In genomic region chr4:17027495-17027894, GRCh38 we compare ENCODE assay signal across 14 cellular contexts.
DNase-seq lines count a peak whose midpoint lies in the region; ATAC-seq and TF ChIP-seq lines count a peak whose summit lies in the region.
"Had no signal": no experiment of that assay in that cellular context is flagged by ENCODE, and none has a peak within 500 bp of the region (broad histone marks: within the 10 kb centered on the region; RNA-seq: fewer than 3 reads in every experiment).

No MANE protein-coding gene starts in this region.

- H3K9me3 ChIP-seq in esophagus squamous epithelium, result no peaks in the 10 kb centered on the region
- no peaks in the 10 kb centered on the region for H3K9me3 ChIP-seq in naive thymus-derived CD4-positive, alpha-beta T cell (ENCODE audit: control insufficient read depth in 2 of 3, low read length in 3 of 3)
- H3K9me3 ChIP-seq in CD4-positive, alpha-beta memory T cell (ENCODE audit: control insufficient read depth in 1 of 2, low read length in 2 of 2), result no peaks in the 10 kb centered on the region
- H3K9me3 ChIP-seq: BLaER1 treated with 17β-estradiol and CSF1 and Interleukin-3, amounts not matched to agents 10 nM and 100 nM had no signal

- H3K27me3 ChIP-seq in foreskin keratinocyte (no peaks in the 10 kb centered on the region), esophagus squamous epithelium (no peaks in the 10 kb centered on the region)
- H3K27me3 ChIP-seq in naive thymus-derived CD4-positive, alpha-beta T cell (ENCODE audit: control insufficient read depth in 2 of 2, insufficient read depth in 2 of 2, low read length in 2 of 2), result no peaks in the 10 kb centered on the region
- no peaks in the 10 kb centered on the region for H3K27me3 ChIP-seq in CD4-positive, alpha-beta memory T cell (ENCODE audit: insufficient read depth, low read length)
- H3K27me3 ChIP-seq: BLaER1 treated with 17β-estradiol and CSF1 and Interleukin-3, amounts not matched to agents 10 nM and 100 nM; cardiac muscle cell had no signal

- POLR2A ChIA-PET in naive thymus-derived CD4-positive, alpha-beta T cell (lab: Charles Lee), result no interaction called here
- POLR2A ChIA-PET in CD4-positive, alpha-beta memory T cell (lab: Charles Lee; ENCODE audit: partially characterized antibody), result no interaction called here
- POLR2A ChIA-PET in activated CD8-positive, alpha-beta T cell treated with anti-CD3 and anti-CD28 coated beads for 36 hours (lab: Charles Lee), result no interaction called here

- H3K4me1 Mint-ChIP-seq in HFFc6 (ENCODE audit: low read depth), result peaks cover 80% of the 10 kb centered on the region
- H3K4me1 Mint-ChIP-seq in naive thymus-derived CD4-positive, alpha-beta T cell, result no peaks in the 10 kb centered on the region
- H3K4me1 Mint-ChIP-seq in CD4-positive, alpha-beta memory T cell, result no peaks in the 10 kb centered on the region
- H3K4me1 Mint-ChIP-seq in activated CD8-positive, alpha-beta T cell treated with anti-CD3 and anti-CD28 coated beads for 36 hours (ENCODE audit: low read depth), result no peaks in the 10 kb centered on the region

- H3K9me3 Mint-ChIP-seq in HFFc6, result peaks cover 10% of the 10 kb centered on the region
- H3K9me3 Mint-ChIP-seq in naive thymus-derived CD4-positive, alpha-beta T cell, result peaks cover 0 to 5% (median 2%) of the 10 kb centered on the region in 11 donors
- peaks cover 0 to 2% (median 0%) of the 10 kb centered on the region in 8 donors for H3K9me3 Mint-ChIP-seq in CD4-positive, alpha-beta memory T cell
- no peaks in the 10 kb centered on the region for H3K9me3 Mint-ChIP-seq in activated CD8-positive, alpha-beta T cell treated with anti-CD3 and anti-CD28 coated beads for 36 hours
- H3K9me3 Mint-ChIP-seq: T-helper 2 cell treated with Interferon-gamma antibody and Interleukin-4, amounts not matched to agents 5 μg/mL and 100 μg/mL, for 36 hours had no signal

- CTCF ChIA-PET in naive thymus-derived CD4-positive, alpha-beta T cell (lab: Charles Lee), result no interaction called here
- CTCF ChIA-PET in CD4-positive, alpha-beta memory T cell (lab: Charles Lee; ENCODE audit: partially characterized antibody), result no interaction called here
- CTCF ChIA-PET in activated CD8-positive, alpha-beta T cell treated with anti-CD3 and anti-CD28 coated beads for 36 hours (lab: Charles Lee), result no interaction called here

- DNase-seq in A172 (ENCODE audit: low spot score) (peak; percentile 60), HFFc6 (peak; percentile 98), amniotic stem cell (lab: John Stamatoyannopoulos, UW) (peak; percentile 84), foreskin keratinocyte (peak; percentile 92 to 97), esophagus squamous epithelium (lab: John Stamatoyannopoulos, UW) (no peak)
- no peak for DNase-seq in naive thymus-derived CD4-positive, alpha-beta T cell
- no peak for DNase-seq in CD4-positive, alpha-beta memory T cell
- DNase-seq in activated CD8-positive, alpha-beta T cell treated with anti-CD3 and anti-CD28 coated beads for 36 hours, result no peak
- DNase-seq: activated CD8-positive, alpha-beta memory T cell treated with anti-CD3 and anti-CD28 coated beads, Interleukin-2, amount 50 U/mL, for 48 hours; Karpas-422; stimulated activated CD4-positive, alpha-beta T cell treated with anti-CD3 and anti-CD28 coated beads, Interleukin-12 subunit alpha, Interleukin-12 subunit beta, amount 100 ng/mL, for 4 hours had no signal

- 37 to 57% methylated on average over 6 of the region's 6 CpGs for WGBS in esophagus squamous epithelium, 2 donors

- intact Hi-C loops in esophagus squamous epithelium (cut with DNase I), result no loop called here
- intact Hi-C loops in naive thymus-derived CD4-positive, alpha-beta T cell (cut with micrococcal nuclease), result no loop called here
- intact Hi-C loops in CD4-positive, alpha-beta memory T cell (cut with micrococcal nuclease), result no loop called here
- intact Hi-C loops in activated CD8-positive, alpha-beta T cell treated with anti-CD3 and anti-CD28 coated beads for 36 hours (cut with micrococcal nuclease), result no loop called here

- peak; percentile 87 for ATAC-seq in foreskin keratinocyte
- ATAC-seq in naive thymus-derived CD4-positive, alpha-beta T cell, result no peak
- ATAC-seq in activated CD8-positive, alpha-beta T cell treated with anti-CD3 and anti-CD28 coated beads for 36 hours, result no peak

- no peaks in the 10 kb centered on the region for H3K36me3 ChIP-seq in esophagus squamous epithelium
- no peaks in the 10 kb centered on the region for H3K36me3 ChIP-seq in naive thymus-derived CD4-positive, alpha-beta T cell (ENCODE audit: control insufficient read depth in 2 of 3, insufficient read depth in 3 of 3, low read length in 3 of 3)
- H3K36me3 ChIP-seq in CD4-positive, alpha-beta memory T cell (ENCODE audit: insufficient read depth, low read length), result no peaks in the 10 kb centered on the region
- H3K36me3 ChIP-seq: BLaER1 treated with 17β-estradiol and CSF1 and Interleukin-3, amounts not matched to agents 10 nM and 100 nM; cardiac muscle cell had no signal

- peak overlapping the region; percentile 42 for H3K27ac ChIP-seq in foreskin keratinocyte
- H3K27ac ChIP-seq in esophagus squamous epithelium, result no peak overlapping the region
- H3K27ac ChIP-seq in naive thymus-derived CD4-positive, alpha-beta T cell (ENCODE audit: low read depth, low read length), result no peak overlapping the region
- no peak overlapping the region for H3K27ac ChIP-seq in CD4-positive, alpha-beta memory T cell (ENCODE audit: low read depth, low read length)
- H3K27ac ChIP-seq: BLaER1 treated with 17β-estradiol and CSF1 and Interleukin-3, amounts not matched to agents 10 nM and 100 nM; cardiac muscle cell had no signal

- peak overlapping the region; percentile 92 for H3K27ac Mint-ChIP-seq in HFFc6
- no peak overlapping the region for H3K27ac Mint-ChIP-seq in naive thymus-derived CD4-positive, alpha-beta T cell
- no peak overlapping the region for H3K27ac Mint-ChIP-seq in CD4-positive, alpha-beta memory T cell
- H3K27ac Mint-ChIP-seq in activated CD8-positive, alpha-beta T cell treated with anti-CD3 and anti-CD28 coated beads for 36 hours, result no peak overlapping the region
- H3K27ac Mint-ChIP-seq: T-helper 2 cell treated with Interferon-gamma antibody and Interleukin-4, amounts not matched to agents 5 μg/mL and 100 μg/mL, for 36 hours had no signal

- H3K4me3 ChIP-seq in esophagus squamous epithelium, result no peak overlapping the region
- H3K4me3 ChIP-seq in naive thymus-derived CD4-positive, alpha-beta T cell (ENCODE audit: low read length), result no peak overlapping the region
- H3K4me3 ChIP-seq in CD4-positive, alpha-beta memory T cell (ENCODE audit: low read length in 2 of 2), result no peak overlapping the region
- H3K4me3 ChIP-seq: BLaER1 treated with 17β-estradiol and CSF1 and Interleukin-3, amounts not matched to agents 10 nM and 100 nM; cardiac muscle cell had no signal

- H3K4me1 ChIP-seq in foreskin keratinocyte (peaks cover 26% of the 10 kb centered on the region), esophagus squamous epithelium (peaks cover 0 to 14% (median 7%) of the 10 kb centered on the region in 3 donors)
- H3K4me1 ChIP-seq in naive thymus-derived CD4-positive, alpha-beta T cell (ENCODE audit: control insufficient read depth in 2 of 2, insufficient read depth in 2 of 2, low read length in 2 of 2), result no peaks in the 10 kb centered on the region
- no peaks in the 10 kb centered on the region for H3K4me1 ChIP-seq in CD4-positive, alpha-beta memory T cell (ENCODE audit: insufficient read depth, low read length)

- TF ChIP-seq POLR2A in esophagus squamous epithelium (IDR thresholded peaks at IDR 0.05), result no peak

- TF ChIP-seq CTCF in HFFc6 (IDR thresholded peaks at IDR 0.05) (no peak), foreskin keratinocyte (conservative IDR thresholded peaks at IDR 0.05) (no peak), esophagus squamous epithelium (IDR thresholded peaks at IDR 0.05) (no peak)
- no peak for TF ChIP-seq CTCF in activated CD8-positive, alpha-beta T cell treated with anti-CD3 and anti-CD28 coated beads for 36 hours (IDR thresholded peaks at IDR 0.05)

- peaks cover 23% of the 10 kb centered on the region for H3K36me3 Mint-ChIP-seq in HFFc6 (ENCODE audit: low read depth)
- H3K36me3 Mint-ChIP-seq in naive thymus-derived CD4-positive, alpha-beta T cell, result no peaks in the 10 kb centered on the region
- no peaks in the 10 kb centered on the region for H3K36me3 Mint-ChIP-seq in CD4-positive, alpha-beta memory T cell
- no peaks in the 10 kb centered on the region for H3K36me3 Mint-ChIP-seq in activated CD8-positive, alpha-beta T cell treated with anti-CD3 and anti-CD28 coated beads for 36 hours (ENCODE audit: low read depth)

- peak overlapping the region; percentile 48 for H3K4me3 Mint-ChIP-seq in HFFc6
- no peak overlapping the region for H3K4me3 Mint-ChIP-seq in naive thymus-derived CD4-positive, alpha-beta T cell
- H3K4me3 Mint-ChIP-seq in CD4-positive, alpha-beta memory T cell, result no peak overlapping the region
- no peak overlapping the region for H3K4me3 Mint-ChIP-seq in activated CD8-positive, alpha-beta T cell treated with anti-CD3 and anti-CD28 coated beads for 36 hours
- H3K4me3 Mint-ChIP-seq: T-helper 2 cell treated with Interferon-gamma antibody and Interleukin-4, amounts not matched to agents 5 μg/mL and 100 μg/mL, for 36 hours had no signal

- no peaks in the 10 kb centered on the region; the same call in 1 of the 2 replicates for H3K27me3 Mint-ChIP-seq in HFFc6 (ENCODE audit: insufficient read depth)
- peaks cover 2 to 31% (median 18%) of the 10 kb centered on the region in 5 donors for H3K27me3 Mint-ChIP-seq in naive thymus-derived CD4-positive, alpha-beta T cell
- H3K27me3 Mint-ChIP-seq in CD4-positive, alpha-beta memory T cell, result peaks cover 7 to 9% of the 10 kb centered on the region in 2 donors
- peaks cover 6% of the 10 kb centered on the region for H3K27me3 Mint-ChIP-seq in activated CD8-positive, alpha-beta T cell treated with anti-CD3 and anti-CD28 coated beads for 36 hours

Comparison
In these comparisons a context has a peak if more than half of its experiments do, and no peak if none do; other contexts are left out.
1. DNase-seq: peak in A172 (single experiment), HFFc6 (single experiment), amniotic stem cell (single experiment) and foreskin keratinocyte (2 of 2); none in esophagus squamous epithelium (single experiment), naive thymus-derived CD4-positive, alpha-beta T cell (0 of 9), CD4-positive, alpha-beta memory T cell (0 of 5) and activated CD8-positive, alpha-beta T cell treated with anti-CD3 and anti-CD28 coated beads for 36 hours (single experiment).